Comparison of ENCODE assay signal across 1 cellular context in genomic region chr20:57476641-57477461, GRCh38.
TF ChIP-seq lines count a peak whose summit lies in the region.

No MANE protein-coding gene starts in this region.

TF ChIP-seq in H1, 55 proteins besides CTCF, POLR2A, EP300 and RAD21:
- TF ChIP-seq NANOG (IDR thresholded peaks at IDR 0.05; ENCODE audit: insufficient read depth, low read depth, low read length, poor library complexity, severe bottlenecking) = no peak
- TF ChIP-seq CHD2 (IDR thresholded peaks at IDR 0.05; ENCODE audit: low read length) = no peak
- peak; percentile 63; the same call in 1 of the 2 replicates for TF ChIP-seq KDM1A (IDR thresholded peaks at IDR 0.05; ENCODE audit: borderline replicate concordance, low read length)
